28 cellular contexts compared by ENCODE assay signal in genomic region chr1:5928714-5929400, GRCh38.
"Had no signal": no experiment of that assay in that cellular context is flagged by ENCODE, and none has a peak within 500 bp of the region (broad histone marks: within the 10 kb centered on the region; RNA-seq: fewer than 3 reads in every experiment).

No MANE protein-coding gene starts in this region.

- ATAC-seq: heart left ventricle; naive thymus-derived CD8-positive, alpha-beta T cell; right lobe of liver; stimulated activated naive CD8-positive, alpha-beta T cell treated with anti-CD3 and anti-CD28 coated beads, Interleukin-15, Interleukin-2, amounts not matched to agents 100 U/mL and 50 U/mL, for 24 hours; T-helper 17 cell had no signal

- H3K27me3 ChIP-seq: ascending aorta, heart left ventricle, neural progenitor cell, right lobe of liver, upper lobe of left lung had no signal

- H3K4me3 Mint-ChIP-seq: activated CD4-positive, alpha-beta memory T cell treated with anti-CD3 and anti-CD28 coated beads for 36 hours; activated CD4-positive, alpha-beta T cell treated with anti-CD3 and anti-CD28 coated beads, Interleukin-2, amount 10 ng/mL, durations not matched to agents 24 days and 14 days; activated naive CD4-positive, alpha-beta T cell treated with anti-CD3 and anti-CD28 coated beads, Interleukin-2, amount 10 ng/mL, durations not matched to agents 7 days and 5 days; activated naive CD8-positive, alpha-beta T cell treated with anti-CD3 and anti-CD28 coated beads, Interleukin-2, amount 10 ng/mL, durations not matched to agents 7 days and 5 days; brain; immature natural killer cell; naive thymus-derived CD8-positive, alpha-beta T cell; neural progenitor cell; T-helper 17 cell had no signal

- H3K4me1 Mint-ChIP-seq: activated naive CD8-positive, alpha-beta T cell treated with anti-CD3 and anti-CD28 coated beads, Interleukin-2, amount 10 ng/mL, durations not matched to agents 7 days and 5 days; brain; immature natural killer cell; naive thymus-derived CD8-positive, alpha-beta T cell; neural progenitor cell had no signal

- H3K9me3 Mint-ChIP-seq: activated CD4-positive, alpha-beta T cell treated with anti-CD3 and anti-CD28 coated beads, Interleukin-2, amount 10 ng/mL, durations not matched to agents 24 days and 14 days; activated naive CD4-positive, alpha-beta T cell treated with anti-CD3 and anti-CD28 coated beads, Interleukin-2, amount 10 ng/mL, durations not matched to agents 7 days and 5 days; activated naive CD8-positive, alpha-beta T cell treated with anti-CD3 and anti-CD28 coated beads, Interleukin-2, amount 10 ng/mL, durations not matched to agents 7 days and 5 days; immature natural killer cell; neural progenitor cell had no signal

- H3K27ac ChIP-seq: ascending aorta, epithelial cell of prostate, heart left ventricle, neural progenitor cell, right lobe of liver, thoracic aorta, upper lobe of left lung had no signal

- H3K27me3 Mint-ChIP-seq: activated CD4-positive, alpha-beta memory T cell treated with anti-CD3 and anti-CD28 coated beads for 36 hours; activated CD4-positive, alpha-beta T cell treated with anti-CD3 and anti-CD28 coated beads, Interleukin-2, amount 10 ng/mL, durations not matched to agents 24 days and 14 days; activated naive CD4-positive, alpha-beta T cell treated with anti-CD3 and anti-CD28 coated beads, Interleukin-2, amount 10 ng/mL, durations not matched to agents 7 days and 5 days; activated naive CD8-positive, alpha-beta T cell treated with anti-CD3 and anti-CD28 coated beads, Interleukin-2, amount 10 ng/mL, durations not matched to agents 7 days and 5 days; naive thymus-derived CD8-positive, alpha-beta T cell; T-helper 17 cell had no signal

- H3K36me3 ChIP-seq: neural progenitor cell, right lobe of liver had no signal

- H3K4me3 ChIP-seq: ascending aorta, heart left ventricle, neural progenitor cell, right lobe of liver, skin epidermis, thoracic aorta, upper lobe of left lung had no signal

- H3K27ac Mint-ChIP-seq: activated CD4-positive, alpha-beta memory T cell treated with anti-CD3 and anti-CD28 coated beads for 36 hours; activated CD4-positive, alpha-beta T cell treated with anti-CD3 and anti-CD28 coated beads, Interleukin-2, amount 10 ng/mL, durations not matched to agents 24 days and 14 days; activated naive CD4-positive, alpha-beta T cell treated with anti-CD3 and anti-CD28 coated beads, Interleukin-2, amount 10 ng/mL, durations not matched to agents 7 days and 5 days; activated naive CD8-positive, alpha-beta T cell treated with anti-CD3 and anti-CD28 coated beads, Interleukin-2, amount 10 ng/mL, durations not matched to agents 7 days and 5 days; naive thymus-derived CD8-positive, alpha-beta T cell; neural progenitor cell; T-helper 17 cell had no signal

- H3K4me1 ChIP-seq: ascending aorta, heart left ventricle, upper lobe of left lung had no signal

- H3K9me3 ChIP-seq: ascending aorta, right lobe of liver, thoracic aorta, upper lobe of left lung had no signal

- DNase-seq: activated CD4-positive, alpha-beta memory T cell treated with anti-CD3 and anti-CD28 coated beads for 36 hours; activated CD4-positive, alpha-beta T cell treated with anti-CD3 and anti-CD28 coated beads, Interleukin-2, amount 10 ng/mL, durations not matched to agents 24 days and 14 days; activated CD4-positive, CD25-positive, alpha-beta regulatory T cell treated with anti-CD3 and anti-CD28 coated beads, Interleukin-2, amount 50 U/mL, for 72 hours; activated CD8-positive, alpha-beta memory T cell treated with anti-CD3 and anti-CD28 coated beads, Interleukin-2, amount 50 U/mL, for 4 hours; activated gamma-delta T cell; activated naive CD4-positive, alpha-beta T cell treated with anti-CD3 and anti-CD28 coated beads, Interleukin-2, amount 10 ng/mL, durations not matched to agents 7 days and 5 days; activated naive CD8-positive, alpha-beta T cell treated with anti-CD3 and anti-CD28 coated beads, Interleukin-2, amount 10 ng/mL, durations not matched to agents 7 days and 5 days; activated T-cell treated with anti-CD3 and anti-CD28 coated beads, Interleukin-2, amount 50 U/mL, for 1 hour; effector CD4-positive, alpha-beta T cell; heart left ventricle; hypothalamus; immature natural killer cell; kidney; mammary epithelial cell; naive thymus-derived CD8-positive, alpha-beta T cell; occipital lobe; stimulated activated CD4-positive, alpha-beta T cell treated with anti-CD3 and anti-CD28 coated beads, Interleukin-12 subunit alpha, Interleukin-12 subunit beta, amount 100 ng/mL, for 4 hours; stimulated activated CD4-positive, alpha-beta T cell treated with anti-CD3 and anti-CD28 coated beads, Interleukin-4, amount 100 ng/mL, for 1 hour; stimulated activated naive CD8-positive, alpha-beta T cell treated with anti-CD3 and anti-CD28 coated beads, Interleukin-15, Interleukin-2, amounts not matched to agents 100 U/mL and 50 U/mL, for 24 hours; T-helper 17 cell; upper lobe of left lung had no signal
